ENCODE assay signal across 26 cellular contexts in genomic region chr12:42386310-42386709, GRCh38.
"Had no signal": no experiment of that assay in that cellular context is flagged by ENCODE, and none has a peak within 500 bp of the region (broad histone marks: within the 10 kb centered on the region; RNA-seq: fewer than 3 reads in every experiment).

No MANE protein-coding gene starts in this region.

- H3K27me3 ChIP-seq: ascending aorta, body of pancreas had no signal

- H3K27me3 Mint-ChIP-seq: activated CD8-positive, alpha-beta T cell treated with anti-CD3 and anti-CD28 coated beads for 36 hours; activated naive CD8-positive, alpha-beta T cell treated with anti-CD3 and anti-CD28 coated beads, Interleukin-2, amount 50 U/mL, for 24 hours had no signal

- DNase-seq: activated CD4-positive, alpha-beta T cell treated with anti-CD3 and anti-CD28 coated beads for 4 hours; activated CD8-positive, alpha-beta memory T cell treated with anti-CD3 and anti-CD28 coated beads, Interleukin-2, amount 50 U/mL, for 4 hours; activated CD8-positive, alpha-beta T cell treated with anti-CD3 and anti-CD28 coated beads for 36 hours; activated effector memory CD4-positive, alpha-beta T cell treated with anti-CD3 and anti-CD28 coated beads, Interleukin-2, amount 50 U/mL, for 16 hours; activated naive CD4-positive, alpha-beta T cell treated with Interleukin-2 at 50 U/mL for 16 hours; activated naive CD8-positive, alpha-beta T cell treated with anti-CD3 and anti-CD28 coated beads, Interleukin-2, amount 50 U/mL, for 24 hours; amniotic stem cell; body of pancreas; cerebellar nuclear complex; Kasumi-1; KBM-7; NCI-H1105 treated with DMSO at 0.1 percent for 48 hours; NCI-H1436 treated with DMSO at 0.1 percent for 48 hours; NCI-H187; NCI-H2081; NCI-H526; NCI-H774; NK-92 treated with Interleukin-12 subunit alpha and Interleukin-12 subunit beta, amount 100 ng/mL, for 24 hours; PC-3; SIG-M5; T-helper 2 cell; T1000 had no signal

- FAIRE-seq: RCC 7860, TTC549 had no signal

- H3K27ac ChIP-seq: ascending aorta, body of pancreas had no signal

- H3K9me3 Mint-ChIP-seq: activated CD8-positive, alpha-beta T cell treated with anti-CD3 and anti-CD28 coated beads for 36 hours; activated naive CD4-positive, alpha-beta T cell treated with anti-CD3 and anti-CD28 coated beads, Interleukin-2, amount 50 U/mL, for 72 hours; activated naive CD8-positive, alpha-beta T cell treated with anti-CD3 and anti-CD28 coated beads, Interleukin-2, amount 50 U/mL, for 24 hours had no signal

- H3K4me3 ChIP-seq: ascending aorta, body of pancreas had no signal

- H3K9me3 ChIP-seq: ascending aorta, body of pancreas had no signal

- H3K4me3 Mint-ChIP-seq: activated CD8-positive, alpha-beta T cell treated with anti-CD3 and anti-CD28 coated beads for 36 hours; activated naive CD8-positive, alpha-beta T cell treated with anti-CD3 and anti-CD28 coated beads, Interleukin-2, amount 50 U/mL, for 24 hours had no signal

- H3K27ac Mint-ChIP-seq: activated CD8-positive, alpha-beta T cell treated with anti-CD3 and anti-CD28 coated beads for 36 hours; activated naive CD4-positive, alpha-beta T cell treated with anti-CD3 and anti-CD28 coated beads, Interleukin-2, amount 50 U/mL, for 72 hours; activated naive CD8-positive, alpha-beta T cell treated with anti-CD3 and anti-CD28 coated beads, Interleukin-2, amount 50 U/mL, for 24 hours had no signal
